In the genomic region with DNA sequence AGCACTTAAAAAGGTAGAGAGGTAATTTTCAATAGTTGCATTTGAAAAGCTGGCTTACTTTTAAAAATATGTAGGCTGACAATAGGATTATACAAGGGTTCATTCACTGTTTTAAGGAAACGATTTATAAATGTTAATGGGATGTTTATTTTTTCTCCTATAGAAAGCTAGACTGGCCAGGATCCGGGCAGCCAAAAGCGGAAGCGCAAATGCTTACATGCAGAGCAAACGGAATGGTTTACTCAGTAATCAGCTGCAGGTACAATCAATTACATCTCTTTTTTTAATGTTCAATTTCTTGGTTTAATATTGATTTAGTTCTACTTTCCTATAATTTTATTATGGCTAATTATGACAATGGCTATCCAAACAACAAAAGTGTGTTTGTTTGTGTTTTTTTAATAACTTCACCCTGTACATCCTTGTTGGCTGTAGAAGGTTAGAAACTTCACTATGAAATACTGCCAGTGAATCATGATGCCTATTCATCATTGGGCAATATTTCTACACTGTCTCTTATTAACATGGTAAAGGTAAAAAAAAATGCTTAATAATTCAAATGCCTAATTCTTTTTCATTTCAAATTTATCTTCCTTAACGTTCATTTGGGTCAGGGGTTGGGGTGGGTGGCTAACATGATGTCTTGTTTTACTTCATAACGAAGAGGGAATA, we compare ENCODE assay signal across 15 cellular contexts.
A peak's percentile ranks its signal among the peaks of the same experiment; 100 is the strongest.
DNase-seq lines count a peak whose midpoint lies in the region; FAIRE-seq and TF ChIP-seq lines count a peak whose summit lies in the region.
"Had no signal": no experiment of that assay in that cellular context is flagged by ENCODE, and none has a peak within 500 bp of the region (broad histone marks: within the 10 kb centered on the region; RNA-seq: fewer than 3 reads in every experiment).

No MANE protein-coding gene starts in this region.

- no peaks in the 10 kb centered on the region for H3K36me3 ChIP-seq in endocrine pancreas (ENCODE audit: control insufficient read depth, insufficient read depth, low read length)
- H3K36me3 ChIP-seq: cardiac muscle cell, neutrophil, stomach, upper lobe of left lung had no signal

- no peak for FAIRE-seq in RCC 7860 (lab: Jason Lieb, UNC)

- DNase-seq in COR-L47 (lab: John Stamatoyannopoulos, UW) (peak; percentile 57), LNCaP clone FGC (ENCODE audit: low read depth) (peak; percentile 81), NCI-H345 (lab: John Stamatoyannopoulos, UW) (peak; percentile 57), RCC 7860 (ENCODE audit: low spot score) (no peak), islet precursor cell (no peak), HT-29 (ENCODE audit: low spot score) (no peak)
- no peak for DNase-seq in activated effector memory CD4-positive, alpha-beta T cell treated with Interleukin-2 at 50 U/mL for 16 hours
- DNase-seq: ACHN; CD4-positive, alpha-beta T cell; effector CD4-positive, alpha-beta T cell; stomach; upper lobe of left lung had no signal

- no peaks in the 10 kb centered on the region for H3K4me1 ChIP-seq in endocrine pancreas (ENCODE audit: control insufficient read depth, insufficient read depth, low read length)

- H3K27me3 ChIP-seq in endocrine pancreas (ENCODE audit: control insufficient read depth, insufficient read depth, low read length), result peaks cover 4% of the 10 kb centered on the region
- H3K27me3 ChIP-seq: cardiac muscle cell, stomach, upper lobe of left lung had no signal

- H3K4me3 ChIP-seq in LNCaP clone FGC (ENCODE audit: low read depth, low read length) (no peak overlapping the region), endocrine pancreas (ENCODE audit: control insufficient read depth, insufficient read depth, low read length) (peak overlapping the region; percentile 60)
- H3K4me3 ChIP-seq: cardiac muscle cell had no signal

- H3K9me3 ChIP-seq in endocrine pancreas (ENCODE audit: control insufficient read depth, low read length), result no peaks in the 10 kb centered on the region
- H3K9me3 ChIP-seq: neutrophil, stomach, upper lobe of left lung had no signal

- TF ChIP-seq CTCF in LNCaP clone FGC (IDR thresholded peaks at IDR 0.05; ENCODE audit: control insufficient read depth, extremely low read depth, insufficient read depth), result no peak

- H3K9ac ChIP-seq in endocrine pancreas (ENCODE audit: control insufficient read depth, insufficient read depth, low read length), result no peak overlapping the region

Comparison
In these comparisons a context has a peak if more than half of its experiments do, and no peak if none do; other contexts are left out.
1. DNase-seq: peak in COR-L47 (single experiment), LNCaP clone FGC (single experiment) and NCI-H345 (single experiment); none in activated effector memory CD4-positive, alpha-beta T cell treated with Interleukin-2 at 50 U/mL for 16 hours (single experiment), RCC 7860 (single experiment), islet precursor cell (single experiment) and HT-29 (single experiment).